Comparison of ENCODE assay signal across 20 cellular contexts in the genomic region with DNA sequence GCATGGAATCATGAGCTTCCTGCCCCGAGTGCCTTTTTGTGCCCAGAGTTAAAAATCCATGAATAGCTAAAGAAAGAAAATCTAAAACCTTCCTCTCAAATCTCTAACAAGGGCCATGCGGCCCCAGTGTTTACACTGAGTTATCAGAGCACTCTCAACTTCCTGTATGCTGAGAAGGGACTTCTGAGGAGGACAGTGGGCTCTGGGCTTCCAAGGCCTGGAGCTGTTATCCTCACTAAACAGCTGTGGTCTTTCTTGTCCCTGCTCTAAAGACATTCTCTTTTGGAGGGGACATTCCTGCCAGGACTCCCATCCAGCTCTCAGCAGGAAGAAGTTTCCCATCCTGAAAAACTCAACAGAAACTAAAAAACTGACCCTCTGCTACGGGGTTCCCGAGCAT.
"Had no signal": no experiment of that assay in that cellular context is flagged by ENCODE, and none has a peak within 500 bp of the region (broad histone marks: within the 10 kb centered on the region; RNA-seq: fewer than 3 reads in every experiment).

No MANE protein-coding gene starts in this region.

- H3K9me3 Mint-ChIP-seq: T-helper 1 cell treated with Interleukin-12 subunit alpha and Interleukin-12 subunit beta and Interleukin-4 antibody, amounts not matched to agents 30 μg/mL and 1 μg/mL, for 36 hours had no signal

- H3K27me3 Mint-ChIP-seq: stimulated activated naive CD8-positive, alpha-beta T cell treated with anti-CD3 and anti-CD28 coated beads, Interleukin-15, amount 100 ng/mL, for 72 hours had no signal

- H3K4me1 ChIP-seq: colonic mucosa, lower lobe of right lung, psoas muscle, right atrium auricular region, tibial artery had no signal

- H3K27ac Mint-ChIP-seq: activated naive CD4-positive, alpha-beta T cell treated with anti-CD3 and anti-CD28 coated beads for 36 hours; activated T-cell treated with anti-CD3 and anti-CD28 coated beads, Interleukin-2, amount 50 U/mL, for 72 hours; T-helper 1 cell treated with Interleukin-12 subunit alpha and Interleukin-12 subunit beta and Interleukin-4 antibody, amounts not matched to agents 30 μg/mL and 1 μg/mL, for 36 hours had no signal

- H3K4me3 Mint-ChIP-seq: activated naive CD4-positive, alpha-beta T cell treated with anti-CD3 and anti-CD28 coated beads for 36 hours; activated T-cell treated with anti-CD3 and anti-CD28 coated beads, Interleukin-2, amount 50 U/mL, for 72 hours; natural killer cell; stimulated activated naive CD8-positive, alpha-beta T cell treated with anti-CD3 and anti-CD28 coated beads, Interleukin-15, amount 100 ng/mL, for 72 hours; T-helper 1 cell treated with Interleukin-12 subunit alpha and Interleukin-12 subunit beta and Interleukin-4 antibody, amounts not matched to agents 30 μg/mL and 1 μg/mL, for 36 hours had no signal

- H3K4me3 ChIP-seq: colonic mucosa, dorsolateral prefrontal cortex, heart right ventricle, lower lobe of right lung, ovary, psoas muscle, right atrium auricular region, tibial artery had no signal

- ATAC-seq: activated T-cell treated with anti-CD3 and anti-CD28 coated beads, Interleukin-2, amount 50 U/mL, for 72 hours; heart right ventricle; lower lobe of right lung; natural killer cell; psoas muscle; stimulated activated naive CD8-positive, alpha-beta T cell treated with anti-CD3 and anti-CD28 coated beads, Interleukin-15, amount 100 ng/mL, for 72 hours had no signal

- DNase-seq: activated effector memory CD4-positive, alpha-beta T cell treated with Interleukin-2 at 50 U/mL for 16 hours; activated naive CD4-positive, alpha-beta T cell treated with anti-CD3 and anti-CD28 coated beads for 36 hours; activated T-cell treated with anti-CD3 and anti-CD28 coated beads, Interleukin-2, amount 50 U/mL, for 72 hours; amygdala; colonic mucosa; dorsolateral prefrontal cortex; heart right ventricle; kidney; lower lobe of right lung; midbrain; natural killer cell; ovary; psoas muscle; stimulated activated CD4-positive, alpha-beta T cell treated with anti-CD3 and anti-CD28 coated beads, Interleukin-1b, Interleukin-23, amount 100 ng/mL, for 48 hours; stimulated activated naive CD8-positive, alpha-beta T cell treated with anti-CD3 and anti-CD28 coated beads, Interleukin-15, amount 100 ng/mL, for 72 hours; tibial artery; WERI-Rb-1 had no signal

- H3K9me3 ChIP-seq: colonic mucosa, ovary, psoas muscle, tibial artery had no signal

- H3K36me3 ChIP-seq: colonic mucosa, ovary had no signal

- H3K27me3 ChIP-seq: colonic mucosa, dorsolateral prefrontal cortex, heart right ventricle, ovary, right atrium auricular region, tibial artery had no signal

- H3K27ac ChIP-seq: colonic mucosa, dorsolateral prefrontal cortex, epithelial cell of prostate, heart right ventricle, lower lobe of right lung, ovary, psoas muscle, right atrium auricular region, tibial artery, WERI-Rb-1 had no signal
